Comparison of ENCODE assay signal across 20 cellular contexts in genomic region chr11:65036931-65037330, GRCh38. TPM values are rescaled to one million over a fixed set of nuclear protein-coding genes. Genes with fewer than 3 reads are reported as not detected.
DNase-seq lines count a peak whose midpoint lies in the region; ATAC-seq, FAIRE-seq and TF ChIP-seq lines count a peak whose summit lies in the region.
"Had no signal": no experiment of that assay in that cellular context is flagged by ENCODE, and none has a peak within 500 bp of the region (broad histone marks: within the 10 kb centered on the region; RNA-seq: fewer than 3 reads in every experiment).

No MANE protein-coding gene starts in this region.

- FAIRE-seq in HepG2 (lab: Jason Lieb, UNC) = no peak
- FAIRE-seq: astrocyte, GM12892 had no signal

- TF ChIP-seq POLR2A in right lobe of liver (IDR thresholded peaks at IDR 0.05) (no peak), HepG2 (IDR thresholded peaks at IDR 0.05; ENCODE audit: insufficient read depth in 1 of 2, low read depth in 2 of 2, low read length in 2 of 2) (no peak)

- peaks cover 3% of the 10 kb centered on the region for H3K79me2 ChIP-seq in HepG2 (ENCODE audit: insufficient read depth, low read length)
- peaks cover 3% of the 10 kb centered on the region for H3K79me2 ChIP-seq in osteoblast (ENCODE audit: insufficient read depth, low read length)

- H3K27me3 ChIP-seq in right lobe of liver (no peaks in the 10 kb centered on the region), HepG2 (ENCODE audit: control insufficient read depth in 1 of 2, insufficient read depth in 2 of 2, low read length in 2 of 2) (no peaks in the 10 kb centered on the region), heart right ventricle (no peaks in the 10 kb centered on the region), osteoblast (ENCODE audit: insufficient read depth, low read length) (no peaks in the 10 kb centered on the region)
- H3K27me3 ChIP-seq: sigmoid colon, tibial nerve had no signal

- no peak overlapping the region for H2AFZ ChIP-seq in HepG2 (ENCODE audit: low read length)
- no peak overlapping the region for H2AFZ ChIP-seq in osteoblast (ENCODE audit: low read length)

- peaks cover 0 to 15% (median 1%) of the 10 kb centered on the region in 4 donors for H3K36me3 ChIP-seq in right lobe of liver
- peaks cover 24 to 48% of the 10 kb centered on the region in 2 experiments for H3K36me3 ChIP-seq in HepG2 (replicated peaks in 1 of 2; ENCODE audit: control insufficient read depth in 1 of 2, insufficient read depth in 2 of 2, low read length in 2 of 2)
- H3K36me3 ChIP-seq in heart right ventricle = peaks cover 0 to 79% (median 33%) of the 10 kb centered on the region in 9 donors
- H3K36me3 ChIP-seq in osteoblast (ENCODE audit: insufficient read depth, low read length) = peaks cover 6% of the 10 kb centered on the region

- no peak overlapping the region for H3K4me3 ChIP-seq in right lobe of liver
- H3K4me3 ChIP-seq in HepG2 (replicated peaks in 1 of 3; ENCODE audit: insufficient read depth in 1 of 3, low read depth in 2 of 3, low read length in 3 of 3) = no peak overlapping the region
- no peak overlapping the region for H3K4me3 ChIP-seq in heart right ventricle
- no peak overlapping the region for H3K4me3 ChIP-seq in osteoblast (ENCODE audit: insufficient read depth, low read length)
- H3K4me3 ChIP-seq: sigmoid colon, tibial nerve had no signal

- H3K27ac ChIP-seq in right lobe of liver = no peak overlapping the region
- H3K27ac ChIP-seq in HepG2 (ENCODE audit: extremely low read length, insufficient read depth, low read length) = no peak overlapping the region
- peak overlapping the region in 4 of 10 donors; percentile 10 to 56 (median 23) for H3K27ac ChIP-seq in heart right ventricle
- H3K27ac ChIP-seq in osteoblast (ENCODE audit: low read depth, low read length) = no peak overlapping the region
- H3K27ac ChIP-seq: sigmoid colon, WERI-Rb-1 had no signal

- peak in 1 of 4 donors; percentile 6 for ATAC-seq in right lobe of liver
- no peak for ATAC-seq in HepG2
- ATAC-seq in heart right ventricle = no peak
- no peak for ATAC-seq in HG03354 (IDR thresholded peaks at IDR 0.05; ENCODE audit: poor library complexity, severe bottlenecking, unreplicated experiment)
- ATAC-seq in HG02759 (IDR thresholded peaks at IDR 0.05; ENCODE audit: unreplicated experiment) = no peak
- ATAC-seq: natural killer cell treated with Interleukin-12 subunit alpha and Interleukin-12 subunit beta and Interleukin-15 and Interleukin-18, amount 100 ng/mL, for 72 hours had no signal

- H3K4me1 ChIP-seq in right lobe of liver = peaks cover 0 to 8% (median 1%) of the 10 kb centered on the region in 4 donors
- peaks cover 10% of the 10 kb centered on the region for H3K4me1 ChIP-seq in HepG2 (ENCODE audit: insufficient read depth, low read length)
- peaks cover 0 to 20% (median 11%) of the 10 kb centered on the region in 9 donors for H3K4me1 ChIP-seq in heart right ventricle
- peaks cover 10% of the 10 kb centered on the region for H3K4me1 ChIP-seq in osteoblast (ENCODE audit: insufficient read depth, low read length)

- peaks cover 8% of the 10 kb centered on the region for H3K4me1 Mint-ChIP-seq in CD14-positive monocyte
- H3K4me1 Mint-ChIP-seq in activated CD4-positive, alpha-beta memory T cell treated with anti-CD3 and anti-CD28 coated beads for 36 hours (ENCODE audit: low read depth) = peaks cover 2% of the 10 kb centered on the region

- DNase-seq in right lobe of liver (peak; percentile 76 to 85 (median 82)), HepG2 (ENCODE audit: low spot score) (no peak), heart right ventricle (peak; percentile 62 to 76), osteoblast (ENCODE audit: insufficient read length, low spot score, missing footprints) (peak; percentile 47), CD14-positive monocyte (ENCODE audit: low spot score) (no peak)
- DNase-seq in activated CD4-positive, alpha-beta memory T cell treated with anti-CD3 and anti-CD28 coated beads for 36 hours = no peak
- DNase-seq: activated effector memory CD4-positive, alpha-beta T cell treated with Interleukin-2 at 50 U/mL for 16 hours; MM.1S; sigmoid colon; stimulated activated CD8-positive, alpha-beta memory T cell treated with anti-CD3 and anti-CD28 coated beads, Interleukin-4, amount 100 ng/mL, for 48 hours; WERI-Rb-1 had no signal

- peaks cover 0 to 2% (median 0%) of the 10 kb centered on the region in 3 donors for H3K27me3 Mint-ChIP-seq in CD14-positive monocyte (ENCODE audit: low read depth in 3 of 3)
- H3K27me3 Mint-ChIP-seq in activated CD4-positive, alpha-beta memory T cell treated with anti-CD3 and anti-CD28 coated beads for 36 hours = no peaks in the 10 kb centered on the region
- H3K27me3 Mint-ChIP-seq: natural killer cell treated with Interleukin-12 subunit alpha and Interleukin-12 subunit beta and Interleukin-15 and Interleukin-18, amount 100 ng/mL, for 72 hours had no signal

- TF ChIP-seq RAD21 in HepG2 (CRISPR knock-in tag; IDR thresholded peaks at IDR 0.05) = no peak

- no peak for TF ChIP-seq CTCF in right lobe of liver (IDR thresholded peaks at IDR 0.05)
- TF ChIP-seq CTCF in HepG2 (CRISPR knock-in tag; IDR thresholded peaks at IDR 0.05) = no peak
- no peak for TF ChIP-seq CTCF in heart right ventricle (IDR thresholded peaks at IDR 0.05)
- TF ChIP-seq CTCF in osteoblast (IDR thresholded peaks at IDR 0.05; ENCODE audit: extremely low read depth, low read depth, low read length) = no peak
- no peak for TF ChIP-seq CTCF in CD14-positive monocyte (IDR thresholded peaks at IDR 0.05)

- peaks cover 54 to 74% of the 10 kb centered on the region in 2 donors for H3K36me3 Mint-ChIP-seq in CD14-positive monocyte
- H3K36me3 Mint-ChIP-seq in activated CD4-positive, alpha-beta memory T cell treated with anti-CD3 and anti-CD28 coated beads for 36 hours = no peaks in the 10 kb centered on the region
- H3K36me3 Mint-ChIP-seq: natural killer cell treated with Interleukin-12 subunit alpha and Interleukin-12 subunit beta and Interleukin-15 and Interleukin-18, amount 100 ng/mL, for 72 hours had no signal

- no TSS peak for BruUV-seq in HepG2 (replicated peaks; lab: Mats Ljungman, UMichigan)

- WGBS in right lobe of liver (ENCODE audit: insufficient coverage, low coverage, low lambda C conversion rate, missing lambda C conversion rate) = 51% methylated on average over 6 of the region's 6 CpGs
- 98% methylated on average over 6 of the region's 6 CpGs for WGBS in HepG2 (ENCODE audit: low lambda C conversion rate)
- 64 to 70% methylated on average over 6 of the region's 6 CpGs for WGBS in heart right ventricle, 2 donors

- H3K9me3 Mint-ChIP-seq in CD14-positive monocyte = peaks cover 0 to 2% (median 0%) of the 10 kb centered on the region in 7 donors
- no peaks in the 10 kb centered on the region for H3K9me3 Mint-ChIP-seq in activated CD4-positive, alpha-beta memory T cell treated with anti-CD3 and anti-CD28 coated beads for 36 hours
- H3K9me3 Mint-ChIP-seq: natural killer cell treated with Interleukin-12 subunit alpha and Interleukin-12 subunit beta and Interleukin-15 and Interleukin-18, amount 100 ng/mL, for 72 hours had no signal

- POLR2A ChIA-PET in HepG2 (lab: Yijun Ruan, JAX) = interaction anchor here (1.4 kb wide), 1 partner anchor 23 kb away, joined by 3 read pairs; the partner anchor contains the start of gene ARL2
- POLR2A ChIA-PET in activated CD4-positive, alpha-beta memory T cell treated with anti-CD3 and anti-CD28 coated beads for 36 hours (lab: Charles Lee) = no interaction called here

- no peak overlapping the region for H3K27ac Mint-ChIP-seq in CD14-positive monocyte
- no peak overlapping the region for H3K27ac Mint-ChIP-seq in activated CD4-positive, alpha-beta memory T cell treated with anti-CD3 and anti-CD28 coated beads for 36 hours
- H3K27ac Mint-ChIP-seq: natural killer cell treated with Interleukin-12 subunit alpha and Interleukin-12 subunit beta and Interleukin-15 and Interleukin-18, amount 100 ng/mL, for 72 hours had no signal

- H3K9me3 ChIP-seq in right lobe of liver = no peaks in the 10 kb centered on the region
- H3K9me3 ChIP-seq in HepG2 (ENCODE audit: low read length) = no peaks in the 10 kb centered on the region
- no peaks in the 10 kb centered on the region for H3K9me3 ChIP-seq in heart right ventricle
- no peaks in the 10 kb centered on the region for H3K9me3 ChIP-seq in osteoblast (ENCODE audit: low read depth, low read length)
- H3K9me3 ChIP-seq: sigmoid colon, tibial nerve had no signal

- TF ChIP-seq EP300 in HepG2 (IDR thresholded peaks at IDR 0.05; ENCODE audit: low read depth in 2 of 2, low read length in 2 of 2) (no peak), HepG2 (CRISPR knock-in tag; IDR thresholded peaks at IDR 0.05; ENCODE audit: borderline replicate concordance) (no peak)

- H3K4me2 ChIP-seq in HepG2 (ENCODE audit: low read depth, low read length) (no peak overlapping the region), osteoblast (ENCODE audit: insufficient read depth, low read length) (no peak overlapping the region)

- H4K20me1 ChIP-seq in HepG2 (ENCODE audit: insufficient read depth, low read length) (no peaks in the 10 kb centered on the region), osteoblast (ENCODE audit: insufficient read depth, low read length) (no peaks in the 10 kb centered on the region)

- H3K4me3 Mint-ChIP-seq in CD14-positive monocyte = no peak overlapping the region
- H3K4me3 Mint-ChIP-seq in activated CD4-positive, alpha-beta memory T cell treated with anti-CD3 and anti-CD28 coated beads for 36 hours = no peak overlapping the region
- H3K4me3 Mint-ChIP-seq: natural killer cell treated with Interleukin-12 subunit alpha and Interleukin-12 subunit beta and Interleukin-15 and Interleukin-18, amount 100 ng/mL, for 72 hours had no signal

- CTCF ChIA-PET in HepG2 (lab: Yijun Ruan, JAX; ENCODE audit: low intra/inter-chr PET ratio, low total read pairs) = no interaction called here
- CTCF ChIA-PET in activated CD4-positive, alpha-beta memory T cell treated with anti-CD3 and anti-CD28 coated beads for 36 hours (lab: Charles Lee) = interaction anchor here (0.6 to 0.7 kb wide), 2 partner anchors 9 to 12 kb away, joined by 3 to 6 read pairs; no protein-coding TSS in a partner anchor

- in situ Hi-C loops in HepG2 (cut with HindIII; ENCODE audit: extremely low pct_ligation_motif_present, low pct_unique_long_range_greater_than_20kb) = no loop called here

- no peak overlapping the region for H3K9ac ChIP-seq in HepG2 (ENCODE audit: insufficient read depth, low read depth, low read length)

- intact Hi-C loops in right lobe of liver (cut with DNase I) (loop anchor here in 1 of 2 donors (10.0 kb wide), 1 partner anchor 68 kb away; no protein-coding TSS in a partner anchor), HepG2 (cut with micrococcal nuclease; ENCODE audit: unreplicated experiment) (no loop called here), heart right ventricle (cut with DNase I) (no loop called here), CD14-positive monocyte (cut with micrococcal nuclease) (no loop called here)
- intact Hi-C loops in activated CD4-positive, alpha-beta memory T cell treated with anti-CD3 and anti-CD28 coated beads for 36 hours (cut with micrococcal nuclease) = no loop called here

RNA-seq across cellular contexts. Expression of gene SAC3D1, which starts 4.1 kb away (rescaled TPM):
- total RNA-seq in right lobe of liver (10 to 100 TPM in 2 of 6 experiments, 1 to 10 TPM in 4; 4.2 to 13.8 (median 5.8) TPM), HepG2 (2016; rRNA removed; fragmentation: Illumina TruSeq; extraction: Trizol) (33.2 and 36.3 TPM in 2 replicates), heart right ventricle (1 to 10 TPM; 3.8 to 9.3 (median 4.8) TPM), osteoblast (7.6 and 9.7 TPM in 2 replicates)
- total RNA-seq in HepG2 (2016; cell fraction: cytosol; rRNA removed; fragmentation: Illumina TruSeq; extraction: Trizol; ENCODE audit: low read depth) = 17.6 and 24.5 TPM in 2 replicates
- total RNA-seq in HepG2 (2016; cell fraction: insoluble cytoplasmic fraction; rRNA removed; fragmentation: Illumina TruSeq; extraction: Trizol) = 27.9 and 37.1 TPM in 2 replicates
- total RNA-seq in HepG2 (2016; cell fraction: membrane; rRNA removed; fragmentation: Illumina TruSeq; extraction: Trizol) = 28.3 and 36.0 TPM in 2 replicates
- 15.6 and 16.8 TPM in 2 replicates for total RNA-seq in HepG2 (2016; cell fraction: nucleus; rRNA removed; fragmentation: Illumina TruSeq; extraction: Trizol)
- polyA plus RNA-seq in HepG2 (2011; rRNA removed) (7.4 and 8.9 TPM in 2 replicates), heart right ventricle (10 to 100 TPM in 1 of 2 donors, 1 to 10 TPM in 1; 4.7 to 17.3 TPM), CD14-positive monocyte (10 to 100 TPM in 1 of 2 donors, 1 to 10 TPM in 1; 6.7 to 14.1 TPM)
- polyA plus RNA-seq in HepG2 (2011; cell fraction: cytosol; rRNA removed) = 10.6 and 22.0 TPM in 2 replicates
- polyA plus RNA-seq in HepG2 (2011; cell fraction: nucleus; rRNA removed) = 12.6 and 14.5 TPM in 2 replicates
- polyA plus RNA-seq in HepG2 (2012) = 7.4 and 9.2 TPM in 2 replicates
- polyA plus RNA-seq in HepG2 (2016; cell fraction: cytosol; fragmentation: Illumina TruSeq; extraction: Trizol; ENCODE audit: low read depth) = 17.6 and 24.3 TPM in 2 replicates
- polyA plus RNA-seq in HepG2 (2016; cell fraction: insoluble cytoplasmic fraction; fragmentation: Illumina TruSeq; extraction: Trizol; ENCODE audit: low read depth) = 34.5 and 41.1 TPM in 2 replicates
- polyA plus RNA-seq in HepG2 (2016; cell fraction: membrane; fragmentation: Illumina TruSeq; extraction: Trizol; ENCODE audit: low read depth) = 30.7 and 35.8 TPM in 2 replicates
- polyA plus RNA-seq in HepG2 (2016; cell fraction: nucleus; fragmentation: Illumina TruSeq; extraction: Trizol; ENCODE audit: insufficient read depth, low read depth) = 28.3 and 35.8 TPM in 2 replicates
- 16.9 and 20.3 TPM in 2 replicates for polyA minus RNA-seq in HepG2 (2011; rRNA and poly(A)+ RNA removed; ENCODE audit: low replicate concordance)
- polyA minus RNA-seq in HepG2 (2011; cell fraction: cytosol; rRNA and poly(A)+ RNA removed) = 9.3 and 12.0 TPM in 2 replicates
- polyA minus RNA-seq in HepG2 (2011; cell fraction: nucleus; rRNA and poly(A)+ RNA removed) = 3.4 and 3.6 TPM in 2 replicates
- total RNA-seq in activated CD4-positive, alpha-beta memory T cell treated with anti-CD3 and anti-CD28 coated beads for 36 hours = 10 to 100 TPM; 14.2 to 14.7 TPM

RNA-seq across cellular contexts. Expression of gene SNX15, which starts 9.7 kb away (rescaled TPM):
- total RNA-seq in right lobe of liver (10 to 100 TPM in 1 of 6 experiments, 1 to 10 TPM in 5; 6.4 to 10.3 (median 8.7) TPM), HepG2 (2016; rRNA removed; fragmentation: Illumina TruSeq; extraction: Trizol) (20.7 and 22.6 TPM in 2 replicates), heart right ventricle (10 to 100 TPM; 11.4 to 21.8 (median 15.2) TPM), osteoblast (12.3 and 13.0 TPM in 2 replicates)
- 12.1 and 12.4 TPM in 2 replicates for total RNA-seq in HepG2 (2016; cell fraction: cytosol; rRNA removed; fragmentation: Illumina TruSeq; extraction: Trizol; ENCODE audit: low read depth)
- 18.5 and 24.1 TPM in 2 replicates for total RNA-seq in HepG2 (2016; cell fraction: insoluble cytoplasmic fraction; rRNA removed; fragmentation: Illumina TruSeq; extraction: Trizol)
- total RNA-seq in HepG2 (2016; cell fraction: membrane; rRNA removed; fragmentation: Illumina TruSeq; extraction: Trizol) = 27.2 and 28.7 TPM in 2 replicates
- 11.7 and 12.8 TPM in 2 replicates for total RNA-seq in HepG2 (2016; cell fraction: nucleus; rRNA removed; fragmentation: Illumina TruSeq; extraction: Trizol)
- polyA plus RNA-seq in HepG2 (2011; rRNA removed) (19.1 and 21.2 TPM in 2 replicates), heart right ventricle (10 to 100 TPM; 14.7 to 23.2 TPM), CD14-positive monocyte (10 to 100 TPM; 16.2 to 17.8 TPM)
- polyA plus RNA-seq in HepG2 (2011; cell fraction: cytosol; rRNA removed) = 16.1 and 20.9 TPM in 2 replicates
- polyA plus RNA-seq in HepG2 (2011; cell fraction: nucleus; rRNA removed) = 17.0 and 18.7 TPM in 2 replicates
- 5.5 and 18.8 TPM in 2 replicates for polyA plus RNA-seq in HepG2 (2012)
- polyA plus RNA-seq in HepG2 (2016; cell fraction: cytosol; fragmentation: Illumina TruSeq; extraction: Trizol; ENCODE audit: low read depth) = 17.8 and 20.3 TPM in 2 replicates
- polyA plus RNA-seq in HepG2 (2016; cell fraction: insoluble cytoplasmic fraction; fragmentation: Illumina TruSeq; extraction: Trizol; ENCODE audit: low read depth) = 31.4 and 39.7 TPM in 2 replicates
- polyA plus RNA-seq in HepG2 (2016; cell fraction: membrane; fragmentation: Illumina TruSeq; extraction: Trizol; ENCODE audit: low read depth) = 29.3 and 33.3 TPM in 2 replicates
- 27.1 and 31.4 TPM in 2 replicates for polyA plus RNA-seq in HepG2 (2016; cell fraction: nucleus; fragmentation: Illumina TruSeq; extraction: Trizol; ENCODE audit: insufficient read depth, low read depth)
- 13.9 and 15.8 TPM in 2 replicates for polyA minus RNA-seq in HepG2 (2011; rRNA and poly(A)+ RNA removed; ENCODE audit: low replicate concordance)
- 8.7 and 13.6 TPM in 2 replicates for polyA minus RNA-seq in HepG2 (2011; cell fraction: cytosol; rRNA and poly(A)+ RNA removed)
- 3.9 and 5.5 TPM in 2 replicates for polyA minus RNA-seq in HepG2 (2011; cell fraction: nucleus; rRNA and poly(A)+ RNA removed)
- total RNA-seq in activated CD4-positive, alpha-beta memory T cell treated with anti-CD3 and anti-CD28 coated beads for 36 hours = 10 to 100 TPM; 15.4 to 15.9 TPM

RNA-seq across cellular contexts. Expression of gene NAALADL1, which starts 21.4 kb away (rescaled TPM):
- total RNA-seq in right lobe of liver = 1 to 10 TPM in 5 of 6 experiments, under 1 TPM in 1; 0.83 to 3.5 (median 1.4) TPM
- 3.4 and 9.3 TPM in 2 replicates for total RNA-seq in HepG2 (2016; rRNA removed; fragmentation: Illumina TruSeq; extraction: Trizol)
- 1.5 and 2.2 TPM in 2 replicates for total RNA-seq in HepG2 (2016; cell fraction: cytosol; rRNA removed; fragmentation: Illumina TruSeq; extraction: Trizol; ENCODE audit: low read depth)
- total RNA-seq in HepG2 (2016; cell fraction: insoluble cytoplasmic fraction; rRNA removed; fragmentation: Illumina TruSeq; extraction: Trizol) = 3.2 and 9.6 TPM in 2 replicates
- 1.3 and 2.0 TPM in 2 replicates for total RNA-seq in HepG2 (2016; cell fraction: membrane; rRNA removed; fragmentation: Illumina TruSeq; extraction: Trizol)
- total RNA-seq in HepG2 (2016; cell fraction: nucleus; rRNA removed; fragmentation: Illumina TruSeq; extraction: Trizol) = 8.8 and 12.8 TPM in 2 replicates
- 33.9 and 67.5 TPM in 2 replicates for polyA plus RNA-seq in HepG2 (2011; rRNA removed)
- 24.8 and 27.3 TPM in 2 replicates for polyA plus RNA-seq in HepG2 (2011; cell fraction: cytosol; rRNA removed)
- polyA plus RNA-seq in HepG2 (2011; cell fraction: nucleus; rRNA removed) = 178 and 181 TPM in 2 replicates
- polyA plus RNA-seq in HepG2 (2012) = 30.3 and 30.5 TPM in 2 replicates
- 1.1 and 1.2 TPM in 2 replicates for polyA plus RNA-seq in HepG2 (2016; cell fraction: cytosol; fragmentation: Illumina TruSeq; extraction: Trizol; ENCODE audit: low read depth)
- polyA plus RNA-seq in HepG2 (2016; cell fraction: insoluble cytoplasmic fraction; fragmentation: Illumina TruSeq; extraction: Trizol; ENCODE audit: low read depth) = 2.4 and 2.9 TPM in 2 replicates
- polyA plus RNA-seq in HepG2 (2016; cell fraction: membrane; fragmentation: Illumina TruSeq; extraction: Trizol; ENCODE audit: low read depth) = 2.0 and 2.1 TPM in 2 replicates
- 23.7 and 32.1 TPM in 2 replicates for polyA plus RNA-seq in HepG2 (2016; cell fraction: nucleus; fragmentation: Illumina TruSeq; extraction: Trizol; ENCODE audit: insufficient read depth, low read depth)
- 0.09 and 15.4 TPM in 2 replicates for polyA minus RNA-seq in HepG2 (2011; rRNA and poly(A)+ RNA removed; ENCODE audit: low replicate concordance)
- 6.0 and 9.8 TPM in 2 replicates for polyA minus RNA-seq in HepG2 (2011; cell fraction: cytosol; rRNA and poly(A)+ RNA removed)
- 13.3 and 19.3 TPM in 2 replicates for polyA minus RNA-seq in HepG2 (2011; cell fraction: nucleus; rRNA and poly(A)+ RNA removed)
- total RNA-seq in heart right ventricle = 1 to 10 TPM; 2.1 to 6.8 (median 3.7) TPM
- 1 to 10 TPM; 8.1 to 9.1 TPM for polyA plus RNA-seq in heart right ventricle
- total RNA-seq in osteoblast = 15.6 and 17.7 TPM in 2 replicates
- polyA plus RNA-seq in CD14-positive monocyte = 10 to 100 TPM; 11.1 to 20.1 TPM
- total RNA-seq in activated CD4-positive, alpha-beta memory T cell treated with anti-CD3 and anti-CD28 coated beads for 36 hours = 10 to 100 TPM; 13.8 to 15.2 TPM
- total RNA-seq: A673, astrocyte, H4 had no signal

RNA-seq across cellular contexts. Expression of gene ARL2, which starts 23.0 kb away (rescaled TPM):
- total RNA-seq in right lobe of liver (10 to 100 TPM in 3 of 6 experiments, 1 to 10 TPM in 3; 7.3 to 26.2 (median 10.0) TPM), HepG2 (2016; rRNA removed; fragmentation: Illumina TruSeq; extraction: Trizol) (84.4 and 93.9 TPM in 2 replicates), heart right ventricle (100 to 1,000 TPM in 9 of 10 donors, 10 to 100 TPM in 1; 92.6 to 144 (median 117) TPM), osteoblast (66.3 and 78.5 TPM in 2 replicates)
- total RNA-seq in HepG2 (2016; cell fraction: cytosol; rRNA removed; fragmentation: Illumina TruSeq; extraction: Trizol; ENCODE audit: low read depth) = 41.1 and 42.9 TPM in 2 replicates
- 84.6 and 107 TPM in 2 replicates for total RNA-seq in HepG2 (2016; cell fraction: insoluble cytoplasmic fraction; rRNA removed; fragmentation: Illumina TruSeq; extraction: Trizol)
- 42.2 and 46.1 TPM in 2 replicates for total RNA-seq in HepG2 (2016; cell fraction: membrane; rRNA removed; fragmentation: Illumina TruSeq; extraction: Trizol)
- 24.2 and 31.3 TPM in 2 replicates for total RNA-seq in HepG2 (2016; cell fraction: nucleus; rRNA removed; fragmentation: Illumina TruSeq; extraction: Trizol)
- polyA plus RNA-seq in HepG2 (2011; rRNA removed) (82.9 and 86.3 TPM in 2 replicates), heart right ventricle (100 to 1,000 TPM; 115 to 157 TPM), CD14-positive monocyte (10 to 100 TPM; 34.4 to 40.4 TPM)
- polyA plus RNA-seq in HepG2 (2011; cell fraction: cytosol; rRNA removed) = 95.6 and 112 TPM in 2 replicates
- 37.9 and 39.8 TPM in 2 replicates for polyA plus RNA-seq in HepG2 (2011; cell fraction: nucleus; rRNA removed)
- 58.0 and 65.9 TPM in 2 replicates for polyA plus RNA-seq in HepG2 (2012)
- 53.8 and 56.3 TPM in 2 replicates for polyA plus RNA-seq in HepG2 (2016; cell fraction: cytosol; fragmentation: Illumina TruSeq; extraction: Trizol; ENCODE audit: low read depth)
- 117 and 123 TPM in 2 replicates for polyA plus RNA-seq in HepG2 (2016; cell fraction: insoluble cytoplasmic fraction; fragmentation: Illumina TruSeq; extraction: Trizol; ENCODE audit: low read depth)
- 40.2 and 43.5 TPM in 2 replicates for polyA plus RNA-seq in HepG2 (2016; cell fraction: membrane; fragmentation: Illumina TruSeq; extraction: Trizol; ENCODE audit: low read depth)
- polyA plus RNA-seq in HepG2 (2016; cell fraction: nucleus; fragmentation: Illumina TruSeq; extraction: Trizol; ENCODE audit: insufficient read depth, low read depth) = 52.2 and 55.0 TPM in 2 replicates
- 36.6 and 96.3 TPM in 2 replicates for polyA minus RNA-seq in HepG2 (2011; rRNA and poly(A)+ RNA removed; ENCODE audit: low replicate concordance)
- 34.4 and 36.9 TPM in 2 replicates for polyA minus RNA-seq in HepG2 (2011; cell fraction: cytosol; rRNA and poly(A)+ RNA removed)
- 8.1 and 12.2 TPM in 2 replicates for polyA minus RNA-seq in HepG2 (2011; cell fraction: nucleus; rRNA and poly(A)+ RNA removed)
- total RNA-seq in activated CD4-positive, alpha-beta memory T cell treated with anti-CD3 and anti-CD28 coated beads for 36 hours = 100 to 1,000 TPM; 104 to 109 TPM

RNA-seq across cellular contexts. Expression of gene BATF2, which starts 40.2 kb away (rescaled TPM):
- total RNA-seq in right lobe of liver = 1 to 10 TPM; 1.9 to 2.5 (median 2.3) TPM
- 3.9 and 4.2 TPM in 2 replicates for total RNA-seq in HepG2 (2016; rRNA removed; fragmentation: Illumina TruSeq; extraction: Trizol)
- total RNA-seq in HepG2 (2016; cell fraction: cytosol; rRNA removed; fragmentation: Illumina TruSeq; extraction: Trizol; ENCODE audit: low read depth) = 1.3 and 1.9 TPM in 2 replicates
- 3.0 and 4.3 TPM in 2 replicates for total RNA-seq in HepG2 (2016; cell fraction: insoluble cytoplasmic fraction; rRNA removed; fragmentation: Illumina TruSeq; extraction: Trizol)
- 4.3 and 4.5 TPM in 2 replicates for total RNA-seq in HepG2 (2016; cell fraction: membrane; rRNA removed; fragmentation: Illumina TruSeq; extraction: Trizol)
- 1.9 and 2.1 TPM in 2 replicates for total RNA-seq in HepG2 (2016; cell fraction: nucleus; rRNA removed; fragmentation: Illumina TruSeq; extraction: Trizol)
- 2.8 and 3.1 TPM in 2 replicates for polyA plus RNA-seq in HepG2 (2011; rRNA removed)
- polyA plus RNA-seq in HepG2 (2011; cell fraction: cytosol; rRNA removed) = 1.7 and 2.0 TPM in 2 replicates
- polyA plus RNA-seq in HepG2 (2011; cell fraction: nucleus; rRNA removed) = 2.5 and 2.9 TPM in 2 replicates
- 1.5 and 1.9 TPM in 2 replicates for polyA plus RNA-seq in HepG2 (2012)
- polyA plus RNA-seq in HepG2 (2016; cell fraction: cytosol; fragmentation: Illumina TruSeq; extraction: Trizol; ENCODE audit: low read depth) = 1.2 TPM in 2 replicates
- polyA plus RNA-seq in HepG2 (2016; cell fraction: insoluble cytoplasmic fraction; fragmentation: Illumina TruSeq; extraction: Trizol; ENCODE audit: low read depth) = 2.9 and 5.0 TPM in 2 replicates
- polyA plus RNA-seq in HepG2 (2016; cell fraction: membrane; fragmentation: Illumina TruSeq; extraction: Trizol; ENCODE audit: low read depth) = 2.3 and 2.5 TPM in 2 replicates
- 3.7 and 4.3 TPM in 2 replicates for polyA plus RNA-seq in HepG2 (2016; cell fraction: nucleus; fragmentation: Illumina TruSeq; extraction: Trizol; ENCODE audit: insufficient read depth, low read depth)
- polyA minus RNA-seq in HepG2 (2011; rRNA and poly(A)+ RNA removed; ENCODE audit: low replicate concordance) = 0.70 and 5.7 TPM in 2 replicates
- 1.9 and 2.0 TPM in 2 replicates for polyA minus RNA-seq in HepG2 (2011; cell fraction: cytosol; rRNA and poly(A)+ RNA removed)
- polyA minus RNA-seq in HepG2 (2011; cell fraction: nucleus; rRNA and poly(A)+ RNA removed) = 1.2 and 1.3 TPM in 2 replicates
- 10 to 100 TPM in 1 of 10 donors, 1 to 10 TPM in 8, under 1 TPM in 1; 0.66 to 31.8 (median 1.7) TPM for total RNA-seq in heart right ventricle
- 1 to 10 TPM; 2.1 to 2.9 TPM for polyA plus RNA-seq in heart right ventricle
- total RNA-seq in osteoblast = 0.29 and 1.4 TPM in 2 replicates
- polyA plus RNA-seq in CD14-positive monocyte = 1 to 10 TPM in 1 of 2 donors, under 1 TPM in 1; 0.97 to 1.1 TPM
- under 1 TPM in 1 of 2 experiments, not detected in 1; 0.22 TPM for total RNA-seq in activated CD4-positive, alpha-beta memory T cell treated with anti-CD3 and anti-CD28 coated beads for 36 hours
- total RNA-seq: A673; activated CD8-positive, alpha-beta memory T cell treated with anti-CD3 and anti-CD28 coated beads for 36 hours; natural killer cell treated with Interleukin-12 subunit alpha and Interleukin-12 subunit beta and Interleukin-15 and Interleukin-18, amount 100 ng/mL, for 72 hours had no signal

Comparison
In these comparisons a context has a peak if more than half of its experiments do, and no peak if none do; other contexts are left out.
1. DNase-seq: peak in right lobe of liver (3 of 3), heart right ventricle (2 of 2) and osteoblast (single experiment); none in HepG2 (single experiment), CD14-positive monocyte (single experiment) and activated CD4-positive, alpha-beta memory T cell treated with anti-CD3 and anti-CD28 coated beads for 36 hours (single experiment).